Comparison of ENCODE assay signal across 1 cellular context in the genomic region with DNA sequence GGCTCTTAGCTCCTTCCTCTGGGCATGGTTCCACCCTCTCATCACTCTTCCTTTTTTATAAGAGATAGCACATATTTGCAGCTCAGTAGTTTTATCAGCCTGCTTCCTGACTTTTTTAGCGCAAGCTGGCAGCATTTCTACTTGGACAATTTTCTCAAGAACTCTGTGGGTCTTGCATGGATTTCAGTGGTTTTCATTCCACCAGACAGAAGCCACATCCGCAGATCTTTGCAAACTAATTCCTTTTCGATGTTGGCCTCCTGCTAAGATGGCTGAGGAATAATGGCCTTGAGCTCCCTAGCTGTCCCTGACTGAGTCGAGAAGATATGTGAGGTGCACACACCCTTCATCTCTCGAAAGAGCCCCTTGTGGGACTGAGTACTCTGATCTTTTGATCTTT.
TF ChIP-seq lines count a peak whose summit lies in the region.

No MANE protein-coding gene starts in this region.

TF ChIP-seq in K562, 482 proteins besides CTCF, POLR2A, EP300 and RAD21:
- TF ChIP-seq RUNX1 (IDR thresholded peaks at IDR 0.05; ENCODE audit: low read depth) (no peak), DPF2 (IDR thresholded peaks at IDR 0.05) (0 out of 2 replicates have a peak, but pooled peaks have one; percentile 13)
